ENCODE assay signal across 8 cellular contexts in genomic region chr13:94710881-94711560, GRCh38. TPM values are rescaled to one million over a fixed set of nuclear protein-coding genes. Genes with fewer than 3 reads are reported as not detected.
DNase-seq lines count a peak whose midpoint lies in the region; ATAC-seq and TF ChIP-seq lines count a peak whose summit lies in the region.

No MANE protein-coding gene starts in this region.

- H3K9me3 Mint-ChIP-seq in CD4-positive, alpha-beta memory T cell: peaks cover 0 to 29% (median 12%) of the 10 kb centered on the region in 8 donors
- H3K9me3 Mint-ChIP-seq in WTC11: no peaks in the 10 kb centered on the region

- peaks cover 46% of the 10 kb centered on the region for H3K27me3 ChIP-seq in CD4-positive, alpha-beta memory T cell (ENCODE audit: insufficient read depth, low read length)

- peaks cover 17% of the 10 kb centered on the region for H3K4me1 ChIP-seq in CD4-positive, alpha-beta memory T cell (ENCODE audit: insufficient read depth, low read length)

- no peaks in the 10 kb centered on the region for H3K9me3 ChIP-seq in CD4-positive, alpha-beta memory T cell (ENCODE audit: control insufficient read depth in 1 of 2, low read length in 2 of 2)

- POLR2A ChIA-PET in CD4-positive, alpha-beta memory T cell (lab: Charles Lee; ENCODE audit: partially characterized antibody): no interaction called here
- POLR2A ChIA-PET in WTC11 (lab: Charles Lee): no interaction called here

- no peak overlapping the region for H3K27ac ChIP-seq in CD4-positive, alpha-beta memory T cell (ENCODE audit: low read depth, low read length)

- H3K4me1 Mint-ChIP-seq in CD4-positive, alpha-beta memory T cell: peaks cover 13 to 37% (median 24%) of the 10 kb centered on the region in 4 donors
- H3K4me1 Mint-ChIP-seq in WTC11: peaks cover 57% of the 10 kb centered on the region

- H3K27me3 Mint-ChIP-seq in CD4-positive, alpha-beta memory T cell: peaks cover 64 to 65% of the 10 kb centered on the region in 2 donors
- H3K27me3 Mint-ChIP-seq in WTC11 (ENCODE audit: low read depth): peaks cover 85% of the 10 kb centered on the region

- H3K27ac Mint-ChIP-seq in CD4-positive, alpha-beta memory T cell: no peak overlapping the region
- H3K27ac Mint-ChIP-seq in WTC11: no peak overlapping the region

- H3K36me3 Mint-ChIP-seq in CD4-positive, alpha-beta memory T cell: no peaks in the 10 kb centered on the region
- no peaks in the 10 kb centered on the region for H3K36me3 Mint-ChIP-seq in WTC11

- peak; percentile 73 for ATAC-seq in GM18868 (IDR thresholded peaks at IDR 0.05; ENCODE audit: unreplicated experiment)
- peak; percentile 72 for ATAC-seq in HG03354 (IDR thresholded peaks at IDR 0.05; ENCODE audit: poor library complexity, severe bottlenecking, unreplicated experiment)
- peak; percentile 23 for ATAC-seq in WTC11
- peak; percentile 84 for ATAC-seq in left colon
- ATAC-seq in HG03565 (IDR thresholded peaks at IDR 0.05; ENCODE audit: unreplicated experiment): no peak

- intact Hi-C loops in CD4-positive, alpha-beta memory T cell (cut with micrococcal nuclease): no loop called here
- intact Hi-C loops in left colon (cut with DNase I, micrococcal nuclease): no loop called here

- TF ChIP-seq CTCF in WTC11 (IDR thresholded peaks at IDR 0.05): no peak

- H3K4me3 ChIP-seq in CD4-positive, alpha-beta memory T cell (ENCODE audit: low read length in 2 of 2): no peak overlapping the region

- CTCF ChIA-PET in CD4-positive, alpha-beta memory T cell (lab: Charles Lee; ENCODE audit: partially characterized antibody): no interaction called here
- CTCF ChIA-PET in WTC11 (lab: Charles Lee): interaction anchor here (1.1 to 1.2 kb wide), 2 partner anchors 91 to 257 kb away, joined by 3 read pairs; no protein-coding TSS in a partner anchor

- H3K36me3 ChIP-seq in CD4-positive, alpha-beta memory T cell (ENCODE audit: insufficient read depth, low read length): no peaks in the 10 kb centered on the region

- no peak for DNase-seq in CD4-positive, alpha-beta memory T cell
- DNase-seq in WTC11 (ENCODE audit: low spot score): peak; percentile 53
- no peak for DNase-seq in left colon
- no peak for DNase-seq in NCI-H524 treated with DMSO at 0.1 percent for 48 hours (lab: John Stamatoyannopoulos, UW)
- DNase-seq in activated gamma-delta T cell treated with Interleukin-2 at 50 U/mL for 16 hours: no peak

- H3K4me3 Mint-ChIP-seq in CD4-positive, alpha-beta memory T cell: peak overlapping the region in 6 of 8 donors; percentile 22 to 77 (median 59)
- H3K4me3 Mint-ChIP-seq in WTC11: peak overlapping the region; percentile 76

TF ChIP-seq in WTC11, 78 proteins besides CTCF, POLR2A, EP300 and RAD21:
- TF ChIP-seq FOXK1 (CRISPR knock-in tag; IDR thresholded peaks at IDR 0.05): no peak
- TF ChIP-seq CREB1 (CRISPR knock-in tag; IDR thresholded peaks at IDR 0.05): no peak
- 0 out of 2 replicates have a peak, but pooled peaks have one; percentile 35 for TF ChIP-seq E2F5 (CRISPR knock-in tag; IDR thresholded peaks at IDR 0.05)
- TF ChIP-seq, protein P1, sequence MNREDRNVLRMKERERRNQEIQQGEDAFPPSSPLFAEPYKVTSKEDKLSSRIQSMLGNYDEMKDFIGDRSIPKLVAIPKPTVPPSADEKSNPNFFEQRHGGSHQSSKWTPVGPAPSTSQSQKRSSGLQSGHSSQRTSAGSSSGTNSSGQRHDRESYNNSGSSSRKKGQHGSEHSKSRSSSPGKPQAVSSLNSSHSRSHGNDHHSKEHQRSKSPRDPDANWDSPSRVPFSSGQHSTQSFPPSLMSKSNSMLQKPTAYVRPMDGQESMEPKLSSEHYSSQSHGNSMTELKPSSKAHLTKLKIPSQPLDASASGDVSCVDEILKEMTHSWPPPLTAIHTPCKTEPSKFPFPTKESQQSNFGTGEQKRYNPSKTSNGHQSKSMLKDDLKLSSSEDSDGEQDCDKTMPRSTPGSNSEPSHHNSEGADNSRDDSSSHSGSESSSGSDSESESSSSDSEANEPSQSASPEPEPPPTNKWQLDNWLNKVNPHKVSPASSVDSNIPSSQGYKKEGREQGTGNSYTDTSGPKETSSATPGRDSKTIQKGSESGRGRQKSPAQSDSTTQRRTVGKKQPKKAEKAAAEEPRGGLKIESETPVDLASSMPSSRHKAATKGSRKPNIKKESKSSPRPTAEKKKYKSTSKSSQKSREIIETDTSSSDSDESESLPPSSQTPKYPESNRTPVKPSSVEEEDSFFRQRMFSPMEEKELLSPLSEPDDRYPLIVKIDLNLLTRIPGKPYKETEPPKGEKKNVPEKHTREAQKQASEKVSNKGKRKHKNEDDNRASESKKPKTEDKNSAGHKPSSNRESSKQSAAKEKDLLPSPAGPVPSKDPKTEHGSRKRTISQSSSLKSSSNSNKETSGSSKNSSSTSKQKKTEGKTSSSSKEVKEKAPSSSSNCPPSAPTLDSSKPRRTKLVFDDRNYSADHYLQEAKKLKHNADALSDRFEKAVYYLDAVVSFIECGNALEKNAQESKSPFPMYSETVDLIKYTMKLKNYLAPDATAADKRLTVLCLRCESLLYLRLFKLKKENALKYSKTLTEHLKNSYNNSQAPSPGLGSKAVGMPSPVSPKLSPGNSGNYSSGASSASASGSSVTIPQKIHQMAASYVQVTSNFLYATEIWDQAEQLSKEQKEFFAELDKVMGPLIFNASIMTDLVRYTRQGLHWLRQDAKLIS (CRISPR knock-in tag; IDR thresholded peaks at IDR 0.05; ENCODE audit: borderline replicate concordance): no peak
- TF ChIP-seq NFE2L1 (CRISPR knock-in tag; IDR thresholded peaks at IDR 0.05): no peak
- TF ChIP-seq CBFB (CRISPR knock-in tag; IDR thresholded peaks at IDR 0.05; ENCODE audit: low read depth): no peak
- TF ChIP-seq ZNF263 (CRISPR knock-in tag; IDR thresholded peaks at IDR 0.05; ENCODE audit: low read depth): no peak
- TF ChIP-seq CREM (CRISPR knock-in tag; IDR thresholded peaks at IDR 0.05): 0 out of 2 replicates have a peak, but pooled peaks have one; percentile 15
- TF ChIP-seq NR1H2 (CRISPR knock-in tag; IDR thresholded peaks at IDR 0.05): no peak
- TF ChIP-seq ETV6 (CRISPR knock-in tag; IDR thresholded peaks at IDR 0.05): 0 out of 2 replicates have a peak, but pooled peaks have one; percentile 27
- TF ChIP-seq ATF1 (CRISPR knock-in tag; IDR thresholded peaks at IDR 0.05): 0 out of 2 replicates have a peak, but pooled peaks have one; percentile 57
- no peak for TF ChIP-seq ESRRA (CRISPR knock-in tag; IDR thresholded peaks at IDR 0.05; ENCODE audit: borderline replicate concordance)
- TF ChIP-seq, protein P2, sequence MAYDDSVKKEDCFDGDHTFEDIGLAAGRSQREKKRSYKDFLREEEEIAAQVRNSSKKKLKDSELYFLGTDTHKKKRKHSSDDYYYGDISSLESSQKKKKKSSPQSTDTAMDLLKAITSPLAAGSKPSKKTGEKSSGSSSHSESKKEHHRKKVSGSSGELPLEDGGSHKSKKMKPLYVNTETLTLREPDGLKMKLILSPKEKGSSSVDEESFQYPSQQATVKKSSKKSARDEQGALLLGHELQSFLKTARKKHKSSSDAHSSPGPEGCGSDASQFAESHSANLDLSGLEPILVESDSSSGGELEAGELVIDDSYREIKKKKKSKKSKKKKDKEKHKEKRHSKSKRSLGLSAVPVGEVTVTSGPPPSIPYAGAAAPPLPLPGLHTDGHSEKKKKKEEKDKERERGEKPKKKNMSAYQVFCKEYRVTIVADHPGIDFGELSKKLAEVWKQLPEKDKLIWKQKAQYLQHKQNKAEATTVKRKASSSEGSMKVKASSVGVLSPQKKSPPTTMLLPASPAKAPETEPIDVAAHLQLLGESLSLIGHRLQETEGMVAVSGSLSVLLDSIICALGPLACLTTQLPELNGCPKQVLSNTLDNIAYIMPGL (CRISPR knock-in tag; IDR thresholded peaks at IDR 0.05): peak; percentile 32
- no peak for TF ChIP-seq ZNF423 (CRISPR knock-in tag; IDR thresholded peaks at IDR 0.05)
- peak; percentile 14; the same call in 1 of the 2 replicates for TF ChIP-seq MAX (CRISPR knock-in tag; IDR thresholded peaks at IDR 0.05)

RNA-seq across cellular contexts. Expression of gene SOX21, which starts 1.3 kb away (rescaled TPM):
- not detected for total RNA-seq in CD4-positive, alpha-beta memory T cell
- not detected for polyA plus RNA-seq in CD4-positive, alpha-beta memory T cell
- total RNA-seq in WTC11 (2021) (6.4 to 11.4 TPM (median 6.4 TPM) in 3 replicates), left colon (not detected)
